ENCODE assay signal across 8 cellular contexts in the genomic region with DNA sequence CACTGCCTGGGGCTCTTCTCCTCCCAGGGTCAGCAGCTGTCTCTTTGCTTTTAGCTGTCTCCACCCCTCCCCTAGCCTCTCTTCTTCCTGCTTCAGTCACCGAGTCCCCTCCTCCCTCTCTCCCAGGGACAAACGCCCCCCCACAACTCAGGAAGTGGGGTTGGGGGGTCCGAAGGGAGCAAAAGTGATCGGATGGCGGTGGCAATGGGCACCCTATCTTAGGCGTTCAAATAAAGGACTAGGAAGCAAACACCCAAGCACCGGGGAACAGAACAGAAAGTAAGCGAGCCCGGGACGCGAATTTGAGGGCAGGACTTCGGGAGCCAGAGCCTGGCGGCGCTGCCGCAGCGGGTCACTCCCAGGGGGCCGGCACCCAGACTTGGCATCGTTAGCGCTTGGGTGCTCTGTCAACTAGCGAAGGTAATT. TPM values are rescaled to one million over a fixed set of nuclear protein-coding genes. Genes with fewer than 3 reads are reported as not detected.
DNase-seq lines count a peak whose midpoint lies in the region; ATAC-seq and TF ChIP-seq lines count a peak whose summit lies in the region.

No MANE protein-coding gene starts in this region.

- H3K4me1 ChIP-seq in A673 (ENCODE audit: insufficient read depth, low read length, poor library complexity, severe bottlenecking), result peaks cover 35% of the 10 kb centered on the region
- H3K4me1 ChIP-seq in GM23338 (ENCODE audit: insufficient read depth), result peaks cover 26% of the 10 kb centered on the region
- peaks cover 7 to 49% of the 10 kb centered on the region in 2 donors for H3K4me1 ChIP-seq in left lung
- peaks cover 23 to 61% (median 43%) of the 10 kb centered on the region in 4 donors for H3K4me1 ChIP-seq in stomach

- peaks cover 26% of the 10 kb centered on the region; the same call in 1 of the 2 replicates for H3K79me2 ChIP-seq in GM23338 (replicated peaks; ENCODE audit: insufficient read depth)

- no peaks in the 10 kb centered on the region for H3K9me3 Mint-ChIP-seq in GM23338

- H3K4me3 ChIP-seq in A673 (ENCODE audit: low read depth, low read length, poor library complexity, severe bottlenecking) (peak overlapping the region; percentile 66), GM23338 (peak overlapping the region; percentile 91), cardiac fibroblast (replicated peaks in 1 of 2; ENCODE audit: low read depth in 2 of 2, low read length in 2 of 2) (peak overlapping the region; percentile 81 to 82), left lung (peak overlapping the region; percentile 61 to 72), stomach (peak overlapping the region; percentile 57 to 82 (median 71))

- H3K27me3 Mint-ChIP-seq in GM23338 (ENCODE audit: insufficient read depth, low read depth, poor library complexity), result peaks cover 21% of the 10 kb centered on the region

- H3K27me3 ChIP-seq in A673 (replicated peaks; ENCODE audit: insufficient read depth, low read depth, low read length, poor library complexity), result no peaks in the 10 kb centered on the region
- peaks cover 34% of the 10 kb centered on the region for H3K27me3 ChIP-seq in GM23338 (ENCODE audit: insufficient read depth)
- H3K27me3 ChIP-seq in left lung, result peaks cover 0 to 32% of the 10 kb centered on the region in 2 donors
- H3K27me3 ChIP-seq in stomach, result peaks cover 0 to 32% (median 0%) of the 10 kb centered on the region in 3 donors

- no peaks in the 10 kb centered on the region for H3K9me3 ChIP-seq in A673 (ENCODE audit: low read depth, low read length, poor library complexity, severe bottlenecking)
- no peaks in the 10 kb centered on the region for H3K9me3 ChIP-seq in left lung
- no peaks in the 10 kb centered on the region for H3K9me3 ChIP-seq in stomach

- H3K27ac ChIP-seq in A673 (ENCODE audit: low read depth, low read length, poor library complexity, severe bottlenecking) (peak overlapping the region; percentile 68), GM23338 (ENCODE audit: low read depth) (no peak overlapping the region), left lung (peak overlapping the region; percentile 89 to 91), stomach (peak overlapping the region; percentile 91 to 99 (median 96))

- no peak for TF ChIP-seq POLR2A in stomach (IDR thresholded peaks at IDR 0.05)

- POLR2A ChIA-PET in A673 (lab: Charles Lee; ENCODE audit: low non-redundant PET), result no interaction called here

- peaks cover 39% of the 10 kb centered on the region for H3K4me1 Mint-ChIP-seq in GM23338

- intact Hi-C loops in A673 (cut with micrococcal nuclease; ENCODE audit: unreplicated experiment), result loop anchor here (2.0 kb wide), 1 partner anchor 77 kb away; no protein-coding TSS in a partner anchor
- intact Hi-C loops in left lung (cut with DNase I), result no loop called here
- intact Hi-C loops in stomach (cut with DNase I; ENCODE audit: low total_unique reads), result no loop called here

- no peak overlapping the region for H3K27ac Mint-ChIP-seq in GM23338

- DNase-seq in A673 (ENCODE audit: low spot score), result peak; percentile 60
- DNase-seq in GM23338 (ENCODE audit: low spot score), result no peak
- DNase-seq in SW480 (ENCODE audit: low spot score), result peak; percentile 55
- DNase-seq in cardiac fibroblast (ENCODE audit: low read depth in 2 of 2), result peak in 1 of 2 donors; percentile 48
- DNase-seq in left lung, result peak; percentile 65 to 86
- peak; percentile 74 for DNase-seq in stomach

- H3K4me3 Mint-ChIP-seq in GM23338, result peak overlapping the region; percentile 90

- H3F3A ChIP-seq in GM23338 (replicated peaks; ENCODE audit: low read depth), result peaks cover 4% of the 10 kb centered on the region; the same call in 1 of the 2 replicates

- H3K36me3 Mint-ChIP-seq in GM23338 (ENCODE audit: low read depth), result peaks cover 4% of the 10 kb centered on the region; the same call in 2 of the 3 replicates

- H3K9me2 ChIP-seq in GM23338 (ENCODE audit: insufficient read depth), result no peaks in the 10 kb centered on the region

- no TSS peak for BruUV-seq in A673 (replicated peaks; lab: Mats Ljungman, UMichigan)

- peak overlapping the region; percentile 97 for H2AFZ ChIP-seq in GM23338

- peak; percentile 7 for ATAC-seq in GM23338
- peak; percentile 13 for ATAC-seq in left lung
- no peak for ATAC-seq in HG02763 (IDR thresholded peaks at IDR 0.05; ENCODE audit: unreplicated experiment)
- ATAC-seq in HG03521 (IDR thresholded peaks at IDR 0.05; ENCODE audit: unreplicated experiment), result no peak

- TF ChIP-seq CTCF in A673 (conservative IDR thresholded peaks at IDR 0.05; ENCODE audit: low read depth, low read length) (no peak), GM23338 (conservative IDR thresholded peaks at IDR 0.05; ENCODE audit: low read depth in 2 of 2) (no peak), cardiac fibroblast (IDR thresholded peaks at IDR 0.05; ENCODE audit: low read depth, low read length) (no peak), left lung (IDR thresholded peaks at IDR 0.05) (no peak), stomach (IDR thresholded peaks at IDR 0.05) (no peak)

- WGBS in stomach, 5 donors, result 0 to 2% (median 1%) methylated on average over 20 of the region's 20 CpGs

- H3K4me2 ChIP-seq in GM23338, result peak overlapping the region; percentile 99

- H3K36me3 ChIP-seq in A673 (ENCODE audit: insufficient read depth, low read length, poor library complexity, severe bottlenecking), result peaks cover 2% of the 10 kb centered on the region
- 0 out of 2 replicates have a peak, but pooled peaks cover 5% of the 10 kb centered on the region for H3K36me3 ChIP-seq in GM23338 (ENCODE audit: insufficient read depth)
- H3K36me3 ChIP-seq in left lung, result no peaks in the 10 kb centered on the region
- H3K36me3 ChIP-seq in stomach, result peaks cover 0 to under 1% (median 0%) of the 10 kb centered on the region in 4 donors

- peaks cover 3% of the 10 kb centered on the region; the same call in 1 of the 2 replicates for H4K20me1 ChIP-seq in GM23338 (replicated peaks; ENCODE audit: insufficient read depth)

- CTCF ChIA-PET in A673 (lab: Charles Lee), result interaction anchor here (0.7 kb wide), 1 partner anchor 534 kb away, joined by 4 read pairs; no protein-coding TSS in a partner anchor

- TF ChIP-seq EP300 in stomach (IDR thresholded peaks at IDR 0.05), result no peak

TF ChIP-seq in GM23338, 12 proteins besides CTCF, POLR2A, EP300 and RAD21:
- TF ChIP-seq POLR2AphosphoS5 (IDR thresholded peaks at IDR 0.05; ENCODE audit: low read depth) (peak; percentile 37; the same call in 1 of the 2 replicates), NANOG (IDR thresholded peaks at IDR 0.05; ENCODE audit: borderline replicate concordance) (no peak), EZH2phosphoT487 (IDR thresholded peaks at IDR 0.05; ENCODE audit: unreplicated experiment) (no peak)

RNA-seq across cellular contexts. Expression of a gene that starts 1.0 kb away (rescaled TPM):
- 27.8 and 27.9 TPM in 2 replicates for total RNA-seq in A673 (2021)
- total RNA-seq in GM23338 (2014; rRNA removed; shearing (Covaris generic)), result 29.8 and 31.9 TPM in 2 replicates
- polyA plus RNA-seq in GM23338 (2016; fragmentation: Nextera tagmentation; extraction: Ambion mirVana), result 7.1 and 7.3 TPM in 2 replicates
- 100 to 1,000 TPM; 107 to 147 TPM for total RNA-seq in left lung
- total RNA-seq in stomach, result 100 to 1,000 TPM in 3 of 5 donors, 10 to 100 TPM in 2; 46.3 to 149 (median 105) TPM
- 10 to 100 TPM; 14.1 to 17.1 (median 14.3) TPM for polyA plus RNA-seq in stomach

RNA-seq across cellular contexts. Expression of a gene that starts 40.1 kb away (rescaled TPM):
- total RNA-seq in A673 (2021), result 26.4 and 27.1 TPM in 2 replicates
- 45.0 and 50.7 TPM in 2 replicates for total RNA-seq in GM23338 (2014; rRNA removed; shearing (Covaris generic))
- 21.9 and 22.2 TPM in 2 replicates for polyA plus RNA-seq in GM23338 (2016; fragmentation: Nextera tagmentation; extraction: Ambion mirVana)
- 10 to 100 TPM; 26.5 to 27.0 TPM for total RNA-seq in left lung
- total RNA-seq in stomach, result 10 to 100 TPM in 3 of 5 donors, 1 to 10 TPM in 2; 2.9 to 97.0 (median 22.3) TPM
- 10 to 100 TPM; 14.6 to 31.5 (median 24.6) TPM for polyA plus RNA-seq in stomach

Comparison
In these comparisons a context has a peak if more than half of its experiments do, and no peak if none do; other contexts are left out.
1. ATAC-seq: peak in GM23338 (single experiment) and left lung (single experiment); none in HG02763 (single experiment) and HG03521 (single experiment).
2. Peak in every context shown above with its lines, with median percentiles within 50 percentile points of each other: H3K4me3 ChIP-seq.